ENCODE assay signal across 9 cellular contexts in genomic region chr3:161423911-161424522, GRCh38. TPM values are rescaled to one million over a fixed set of nuclear protein-coding genes. Genes with fewer than 3 reads are reported as not detected.
DNase-seq lines count a peak whose midpoint lies in the region; ATAC-seq, FAIRE-seq and TF ChIP-seq lines count a peak whose summit lies in the region.
"Had no signal": no experiment of that assay in that cellular context is flagged by ENCODE, and none has a peak within 500 bp of the region (broad histone marks: within the 10 kb centered on the region; RNA-seq: fewer than 3 reads in every experiment).

No MANE protein-coding gene starts in this region.

- ATAC-seq in activated T-cell treated with anti-CD3 and anti-CD28 coated beads, Interleukin-2, amount 50 U/mL, for 4 hours, result no peak
- no peak for ATAC-seq in GM19023 (IDR thresholded peaks at IDR 0.05; ENCODE audit: unreplicated experiment)

- FAIRE-seq in islet of Langerhans (lab: Jason Lieb, UNC), result peak; percentile 100

- H3K4me1 Mint-ChIP-seq in activated T-cell treated with anti-CD3 and anti-CD28 coated beads, Interleukin-2, amount 50 U/mL, for 4 hours (ENCODE audit: low read depth), result peaks cover 1% of the 10 kb centered on the region

- intact Hi-C loops in uterus (cut with DNase I; ENCODE audit: low total_unique reads), result no loop called here

- H3K27me3 ChIP-seq in uterus, result no peaks in the 10 kb centered on the region

- no peaks in the 10 kb centered on the region for H3K36me3 Mint-ChIP-seq in activated T-cell treated with anti-CD3 and anti-CD28 coated beads, Interleukin-2, amount 50 U/mL, for 4 hours (ENCODE audit: insufficient read depth)

- no peaks in the 10 kb centered on the region for H3K9me3 Mint-ChIP-seq in activated T-cell treated with anti-CD3 and anti-CD28 coated beads, Interleukin-2, amount 50 U/mL, for 4 hours
- H3K9me3 Mint-ChIP-seq: T-helper 1 cell treated with Interleukin-12 subunit alpha and Interleukin-12 subunit beta and Interleukin-4 antibody, amounts not matched to agents 30 μg/mL and 1 μg/mL, for 36 hours had no signal

- H3K4me3 ChIP-seq in HFF-Myc (replicated peaks; ENCODE audit: low read depth, low read length) (no peak overlapping the region), astrocyte of the spinal cord (ENCODE audit: low read depth, low read length) (no peak overlapping the region), uterus (no peak overlapping the region)

- no peaks in the 10 kb centered on the region for H3K4me1 ChIP-seq in uterus

- no peaks in the 10 kb centered on the region for H3K27me3 Mint-ChIP-seq in activated T-cell treated with anti-CD3 and anti-CD28 coated beads, Interleukin-2, amount 50 U/mL, for 4 hours (ENCODE audit: low read depth)

- TF ChIP-seq CTCF in HFF-Myc (IDR thresholded peaks at IDR 0.05; ENCODE audit: low read depth, low read length, missing control alignments) (peak; percentile 21), astrocyte of the spinal cord (IDR thresholded peaks at IDR 0.05; ENCODE audit: low read depth, low read length) (peak; percentile 40), uterus (IDR thresholded peaks at IDR 0.05) (peak; percentile 62 to 82 (median 73))

- no peaks in the 10 kb centered on the region for H3K9me3 ChIP-seq in uterus

- no peak for TF ChIP-seq POLR2A in uterus (IDR thresholded peaks at IDR 0.05)

- no peak overlapping the region for H3K4me3 Mint-ChIP-seq in activated T-cell treated with anti-CD3 and anti-CD28 coated beads, Interleukin-2, amount 50 U/mL, for 4 hours
- H3K4me3 Mint-ChIP-seq: T-helper 1 cell treated with Interleukin-12 subunit alpha and Interleukin-12 subunit beta and Interleukin-4 antibody, amounts not matched to agents 30 μg/mL and 1 μg/mL, for 36 hours had no signal

- no peak overlapping the region for H3K27ac ChIP-seq in uterus

- in situ Hi-C loops in G401 (cut with HindIII; ENCODE audit: low sequenced_read_pairs) (no loop called here), astrocyte of the spinal cord (cut with HindIII; ENCODE audit: low sequenced_read_pairs) (no loop called here)

- DNase-seq in G401 (ENCODE audit: low spot score), result peak; percentile 71
- DNase-seq in HFF-Myc (ENCODE audit: extremely low read depth, low read depth), result peak; percentile 25
- DNase-seq in NCI-H2107 treated with DMSO at 0.1 percent for 48 hours (lab: John Stamatoyannopoulos, UW; ENCODE audit: unreplicated experiment), result peak; percentile 79
- peak; percentile 61 for DNase-seq in astrocyte of the spinal cord (ENCODE audit: low read depth, low spot score)
- DNase-seq in uterus, result no peak
- no peak for DNase-seq in activated T-cell treated with anti-CD3 and anti-CD28 coated beads, Interleukin-2, amount 50 U/mL, for 4 hours

- H3K36me3 ChIP-seq in uterus, result no peaks in the 10 kb centered on the region

RNA-seq across cellular contexts. Expression of gene SPTSSB, which starts 52.7 kb away (rescaled TPM):
- total RNA-seq in G401 (2014; rRNA removed; shearing (Covaris generic)), result not detected in 2 replicates
- 1 to 10 TPM in 2 of 4 donors, under 1 TPM in 1, not detected in 1; under 0.01 to 1.5 (median 1.0) TPM for total RNA-seq in uterus
- total RNA-seq in activated T-cell treated with anti-CD3 and anti-CD28 coated beads, Interleukin-2, amount 50 U/mL, for 4 hours, result under 1 TPM in 1 of 3 donors, not detected in 2; 0.05 TPM

Comparison
In these comparisons a context has a peak if more than half of its experiments do, and no peak if none do; other contexts are left out.
1. DNase-seq: peak in G401 (single experiment), HFF-Myc (single experiment), NCI-H2107 treated with DMSO at 0.1 percent for 48 hours (single experiment) and astrocyte of the spinal cord (single experiment); none in uterus (0 of 2) and activated T-cell treated with anti-CD3 and anti-CD28 coated beads, Interleukin-2, amount 50 U/mL, for 4 hours (single experiment).
2. CTCF ChIP-seq: peak in every context shown above with its lines; median percentile 73 in uterus; 40 in astrocyte of the spinal cord; 21 in HFF-Myc.